15 cellular contexts compared by ENCODE assay signal in the genomic region with DNA sequence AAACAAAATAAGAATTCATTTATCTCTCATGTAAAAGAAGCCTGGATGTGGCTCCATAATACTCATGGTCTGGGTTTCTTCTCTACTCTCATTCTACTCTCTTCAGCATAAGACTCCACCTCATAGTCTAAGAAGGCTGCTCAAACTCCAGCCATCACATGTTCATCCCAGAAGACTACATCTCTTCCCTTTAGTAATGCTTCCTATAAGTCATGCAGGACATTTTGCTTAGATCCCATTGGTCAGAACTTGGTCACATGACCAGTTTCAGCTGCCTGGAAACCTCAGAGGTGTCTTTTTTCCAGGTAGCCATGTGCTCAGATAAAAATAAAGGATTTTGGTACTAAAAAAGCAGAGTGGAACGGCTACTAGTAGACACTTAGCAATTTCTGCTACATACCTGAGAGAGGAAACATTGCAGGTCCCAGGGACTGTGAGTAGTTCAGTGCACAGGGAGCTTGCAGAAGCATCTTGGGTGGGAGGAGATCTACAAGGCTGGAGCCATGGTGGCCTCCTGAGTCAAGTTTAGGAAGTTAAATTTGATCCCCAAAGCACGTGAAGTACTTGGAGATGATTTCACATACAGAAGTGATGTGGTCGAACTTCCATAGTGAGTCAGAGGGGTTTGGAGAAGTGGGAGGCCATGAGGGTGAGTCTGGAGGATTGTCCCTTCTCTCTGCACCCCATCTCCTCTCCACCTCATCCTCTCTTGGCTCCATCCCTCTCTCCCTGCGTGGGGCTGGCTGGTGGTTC.
DNase-seq lines count a peak whose midpoint lies in the region; ATAC-seq and TF ChIP-seq lines count a peak whose summit lies in the region.
"Had no signal": no experiment of that assay in that cellular context is flagged by ENCODE, and none has a peak within 500 bp of the region (broad histone marks: within the 10 kb centered on the region; RNA-seq: fewer than 3 reads in every experiment).

No MANE protein-coding gene starts in this region.

- no peak for TF ChIP-seq RAD21 in IMR-90 (IDR thresholded peaks at IDR 0.05; ENCODE audit: low read length)

- H3K36me3 ChIP-seq in DND-41 (ENCODE audit: insufficient read depth, low read length) (peaks cover 100% of the 10 kb centered on the region), IMR-90 (ENCODE audit: control insufficient read depth, insufficient read depth, low read length) (peaks cover 5% of the 10 kb centered on the region; the same call in 1 of the 2 replicates), WERI-Rb-1 (peaks cover 70% of the 10 kb centered on the region), aorta (ENCODE audit: control insufficient read depth in 1 of 2, insufficient read depth in 2 of 2, low read length in 1 of 2) (no peaks in the 10 kb centered on the region), BE2C (peaks cover 61% of the 10 kb centered on the region)
- H3K36me3 ChIP-seq: thoracic aorta had no signal

- no peak overlapping the region for H3K4me2 ChIP-seq in DND-41 (ENCODE audit: insufficient read depth, low read length)
- H3K4me2 ChIP-seq in IMR-90 (ENCODE audit: low read depth, low read length) = no peak overlapping the region

- no peak overlapping the region for H4K91ac ChIP-seq in IMR-90 (ENCODE audit: insufficient read depth, low read depth, low read length)

- no peak overlapping the region for H2BK5ac ChIP-seq in IMR-90 (ENCODE audit: low read depth, low read length, poor library complexity, severe bottlenecking)

- TF ChIP-seq CTCF in DND-41 (IDR thresholded peaks at IDR 0.05; ENCODE audit: borderline replicate concordance, extremely low read depth, low read length, poor library complexity, severe bottlenecking) (no peak), IMR-90 (conservative IDR thresholded peaks at IDR 0.05; ENCODE audit: low read depth, low read length) (no peak), WERI-Rb-1 (IDR thresholded peaks at IDR 0.05; ENCODE audit: low read depth, low read length) (no peak), BE2C (IDR thresholded peaks at IDR 0.05; ENCODE audit: low read depth, low read length) (no peak)

- peaks cover 15% of the 10 kb centered on the region for H3K79me2 ChIP-seq in DND-41 (ENCODE audit: insufficient read depth, low read length)

- no peak overlapping the region for H2BK20ac ChIP-seq in IMR-90 (ENCODE audit: low read depth, low read length)

- H3K79me1 ChIP-seq in IMR-90 (ENCODE audit: low read depth in 1 of 2, low read length in 2 of 2) = no peaks in the 10 kb centered on the region

- no TSS peak for BruUV-seq in IMR-90 (replicated peaks; lab: Mats Ljungman, UMichigan)

- H3K56ac ChIP-seq in IMR-90 (ENCODE audit: extremely low read depth, insufficient read depth, low read length) = no peak overlapping the region

- H2AFZ ChIP-seq in DND-41 (ENCODE audit: low read depth, low read length) (no peak overlapping the region), IMR-90 (replicated peaks; ENCODE audit: low read length, poor library complexity) (no peak overlapping the region)

- ATAC-seq in DND-41 (ENCODE audit: insufficient read depth, low read depth) (no peak), IMR-90 (ENCODE audit: low read depth) (peak; percentile 42; the same call in 1 of the 2 replicates), GM18861 (IDR thresholded peaks at IDR 0.05; ENCODE audit: unreplicated experiment) (no peak), aorta (ENCODE audit: low FRiP score) (no peak)
- ATAC-seq: naive thymus-derived CD4-positive, alpha-beta T cell had no signal

- CTCF ChIA-PET in IMR-90 (lab: Yijun Ruan, JAX) = no interaction called here

- no peaks in the 10 kb centered on the region for H3K9me3 ChIP-seq in DND-41 (ENCODE audit: insufficient read depth, low read length, severe bottlenecking)
- H3K9me3 ChIP-seq in IMR-90 (ENCODE audit: control insufficient read depth, insufficient read depth, low read length) = no peaks in the 10 kb centered on the region; the same call in 1 of the 2 replicates
- H3K9me3 ChIP-seq in WERI-Rb-1 (ENCODE audit: severe bottlenecking) = peaks cover 8% of the 10 kb centered on the region
- no peaks in the 10 kb centered on the region for H3K9me3 ChIP-seq in aorta (ENCODE audit: control insufficient read depth, low read length)
- H3K9me3 ChIP-seq in BE2C = no peaks in the 10 kb centered on the region
- H3K9me3 ChIP-seq: ascending aorta, esophagus squamous epithelium, thoracic aorta had no signal

- TF ChIP-seq POLR2A in IMR-90 (IDR thresholded peaks at IDR 0.05; ENCODE audit: low read depth, low read length) = no peak

- in situ Hi-C loops in IMR-90 (cut with MboI; ENCODE audit: low sequenced_read_pairs) = no loop called here

- H3K4me3 ChIP-seq in DND-41 (ENCODE audit: low read depth in 1 of 2, low read length in 2 of 2) = no peak overlapping the region
- no peak overlapping the region for H3K4me3 ChIP-seq in IMR-90 (ENCODE audit: insufficient read depth, low read depth, low read length)
- no peak overlapping the region for H3K4me3 ChIP-seq in WERI-Rb-1 (ENCODE audit: low read depth, low read length)
- no peak overlapping the region for H3K4me3 ChIP-seq in aorta (ENCODE audit: low read length in 2 of 2)
- no peak overlapping the region for H3K4me3 ChIP-seq in BE2C (ENCODE audit: low read depth, low read length)
- H3K4me3 ChIP-seq: ascending aorta, dorsolateral prefrontal cortex, esophagus squamous epithelium, thoracic aorta had no signal

- H3K18ac ChIP-seq in IMR-90 (ENCODE audit: low read depth, low read length) = no peak overlapping the region

- dilution Hi-C loops in IMR-90 (cut with HindIII; ENCODE audit: low sequenced_read_pairs, unreplicated experiment) = no loop called here

- H2BK15ac ChIP-seq in IMR-90 (ENCODE audit: low read depth, low read length) = no peak overlapping the region

- H3K9ac ChIP-seq in DND-41 (ENCODE audit: low read depth, low read length) = no peak overlapping the region
- no peak overlapping the region for H3K9ac ChIP-seq in IMR-90 (ENCODE audit: low read depth, low read length)

- no peak overlapping the region for H4K5ac ChIP-seq in IMR-90 (ENCODE audit: low read depth, low read length)

- H3K23ac ChIP-seq in IMR-90 (ENCODE audit: low read depth, low read length) = no peak overlapping the region

- peak overlapping the region; percentile 24 for H3K27ac ChIP-seq in DND-41 (ENCODE audit: low read length)
- H3K27ac ChIP-seq in IMR-90 (ENCODE audit: insufficient read depth, low read length) = no peak overlapping the region
- H3K27ac ChIP-seq in WERI-Rb-1 = peak overlapping the region; percentile 87
- no peak overlapping the region for H3K27ac ChIP-seq in aorta (ENCODE audit: low read depth in 1 of 2, low read length in 2 of 2)
- H3K27ac ChIP-seq: ascending aorta, esophagus squamous epithelium, thoracic aorta had no signal

- 0 out of 2 replicates have a peak overlapping the region, but pooled peaks have one; percentile 25 for H3K14ac ChIP-seq in IMR-90 (replicated peaks; ENCODE audit: low read depth, low read length)

- H4K20me1 ChIP-seq in DND-41 (ENCODE audit: insufficient read depth, low read length) (0 out of 2 replicates have a peak, but pooled peaks cover 4% of the 10 kb centered on the region), IMR-90 (ENCODE audit: insufficient read depth, low read length) (no peaks in the 10 kb centered on the region)

- no peak overlapping the region; the same call in 1 of the 2 replicates for H3K4ac ChIP-seq in IMR-90 (ENCODE audit: low read depth, low read length)

- H3K27me3 ChIP-seq in DND-41 (ENCODE audit: insufficient read depth, low read length, poor library complexity) (no peaks in the 10 kb centered on the region), IMR-90 (ENCODE audit: control insufficient read depth, insufficient read depth, low read length) (no peaks in the 10 kb centered on the region), WERI-Rb-1 (ENCODE audit: insufficient read depth, low read depth, severe bottlenecking) (no peaks in the 10 kb centered on the region), aorta (ENCODE audit: control insufficient read depth in 1 of 2, insufficient read depth in 2 of 2, low read length in 1 of 2) (no peaks in the 10 kb centered on the region), BE2C (no peaks in the 10 kb centered on the region)
- H3K27me3 ChIP-seq: ascending aorta, dorsolateral prefrontal cortex, esophagus squamous epithelium had no signal

- POLR2A ChIA-PET in IMR-90 (lab: Charles Lee; ENCODE audit: unreplicated experiment) = no interaction called here

- 0 out of 2 replicates have a peak overlapping the region, but pooled peaks have one; percentile 5 for H2AK5ac ChIP-seq in IMR-90 (ENCODE audit: low read depth, low read length)

- DNase-seq in DND-41 (no peak), IMR-90 (peak; percentile 78), WERI-Rb-1 (no peak), iris pigment epithelial cell (ENCODE audit: low read depth) (peak; percentile 47), 8988T (no peak), aorta (no peak), BE2C (no peak)
- DNase-seq: esophagus squamous epithelium; naive thymus-derived CD4-positive, alpha-beta T cell; NCI-H2081 treated with DMSO at 0.1 percent for 48 hours; SIG-M5 had no signal

- H4K8ac ChIP-seq in IMR-90 (ENCODE audit: low read depth in 2 of 2, low read length in 2 of 2) = no peak overlapping the region

- no peaks in the 10 kb centered on the region for H3K4me1 ChIP-seq in DND-41 (ENCODE audit: insufficient read depth, low read length)
- H3K4me1 ChIP-seq in IMR-90 (ENCODE audit: control insufficient read depth, insufficient read depth, low read length) = peaks cover 7% of the 10 kb centered on the region
- no peaks in the 10 kb centered on the region for H3K4me1 ChIP-seq in aorta (ENCODE audit: control insufficient read depth in 1 of 2, insufficient read depth in 2 of 2, low read length in 2 of 2)
- peaks cover 22% of the 10 kb centered on the region for H3K4me1 ChIP-seq in BE2C
- H3K4me1 ChIP-seq: ascending aorta had no signal

- intact Hi-C loops in IMR-90 (cut with micrococcal nuclease) (no loop called here), aorta (cut with DNase I) (no loop called here)

- H2BK120ac ChIP-seq in IMR-90 (ENCODE audit: low read depth, low read length) = no peak overlapping the region

- peaks cover 13% of the 10 kb centered on the region for H3K9me1 ChIP-seq in IMR-90 (ENCODE audit: insufficient read depth, low read length)

- no peak overlapping the region for H2AK9ac ChIP-seq in IMR-90 (replicated peaks; ENCODE audit: low read depth, low read length, poor library complexity)

- 83% methylated on average over 2 of the region's 4 CpGs; no CpG with 5 or more reads in 1 of the 2 experiments for WGBS in IMR-90 (ENCODE audit: extremely low coverage in 2 of 2, insufficient read length in 1 of 2), 2 experiments
- WGBS in aorta, 2 donors = 85 to 95% methylated on average over 4 of the region's 4 CpGs

TF ChIP-seq in IMR-90, 13 proteins besides CTCF, POLR2A, EP300 and RAD21 (continues in another document):
- TF ChIP-seq FOS (IDR thresholded peaks at IDR 0.05; ENCODE audit: low read depth, low read length) = no peak
- TF ChIP-seq, protein P1, sequence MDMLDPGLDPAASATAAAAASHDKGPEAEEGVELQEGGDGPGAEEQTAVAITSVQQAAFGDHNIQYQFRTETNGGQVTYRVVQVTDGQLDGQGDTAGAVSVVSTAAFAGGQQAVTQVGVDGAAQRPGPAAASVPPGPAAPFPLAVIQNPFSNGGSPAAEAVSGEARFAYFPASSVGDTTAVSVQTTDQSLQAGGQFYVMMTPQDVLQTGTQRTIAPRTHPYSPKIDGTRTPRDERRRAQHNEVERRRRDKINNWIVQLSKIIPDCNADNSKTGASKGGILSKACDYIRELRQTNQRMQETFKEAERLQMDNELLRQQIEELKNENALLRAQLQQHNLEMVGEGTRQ (IDR thresholded peaks at IDR 0.05; ENCODE audit: low read depth, low read length) = peak; percentile 42

Comparison
In these comparisons a context has a peak if more than half of its experiments do, and no peak if none do; other contexts are left out.
1. DNase-seq: peak in IMR-90 (single experiment) and iris pigment epithelial cell (single experiment); none in DND-41 (single experiment), WERI-Rb-1 (single experiment), 8988T (single experiment), aorta (0 of 2) and BE2C (single experiment).
2. H3K27ac ChIP-seq: peak in DND-41 (single experiment) and WERI-Rb-1 (single experiment); none in IMR-90 (single experiment) and aorta (0 of 2).